ENCODE assay signal across 7 cellular contexts in the genomic region with DNA sequence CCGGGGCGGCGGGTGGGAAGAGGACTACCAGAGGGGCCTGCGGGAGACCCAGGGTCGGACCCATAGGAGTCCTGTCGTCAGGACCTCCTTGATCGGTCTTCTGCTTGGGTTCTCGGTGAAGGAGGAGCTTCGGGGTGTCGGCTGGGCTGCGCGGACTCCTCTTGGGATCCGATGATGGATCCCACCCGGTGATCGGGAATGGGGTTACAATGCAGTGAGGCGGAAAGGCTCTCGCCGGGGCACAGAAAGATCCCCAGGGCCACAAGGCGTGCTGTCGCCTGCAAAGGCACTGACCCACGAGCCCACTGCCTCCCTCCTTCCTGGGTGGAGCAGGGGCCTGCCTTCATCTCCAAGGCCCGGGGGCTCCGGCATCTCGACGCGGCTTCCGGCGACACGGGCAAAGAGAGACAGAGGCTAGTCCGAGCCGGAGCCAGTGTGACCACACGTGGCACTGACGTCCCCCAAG.
DNase-seq lines count a peak whose midpoint lies in the region; ATAC-seq and TF ChIP-seq lines count a peak whose summit lies in the region.
"Not testable (repeated sequence)": the region's sequence is repeated elsewhere in the genome, so short reads cannot be mapped to it uniquely, and the experiment has no call there.

No MANE protein-coding gene starts in this region.

- not testable (repeated sequence) for H3K27me3 ChIP-seq in mononuclear cell (ENCODE audit: insufficient read depth, low read length); spleen (replicated peaks in 1 of 7)

- not testable (repeated sequence) for TF ChIP-seq CTCF in HFF-Myc (IDR thresholded peaks at IDR 0.05; ENCODE audit: low read depth, low read length, missing control alignments); choroid plexus epithelial cell (conservative IDR thresholded peaks at IDR 0.05; ENCODE audit: low read depth, low read length); spleen (IDR thresholded peaks at IDR 0.05 in 8 of 11, conservative IDR thresholded peaks at IDR 0.05 in 3 of 11)

- WGBS in spleen, 5 donors: 4% methylated on average over 5 of the region's 33 CpGs; no CpG with 5 or more reads in 4 of the 5 donors

- H3K4me3 Mint-ChIP-seq in T-helper 17 cell: peak overlapping the region; percentile 99
- peak overlapping the region; percentile 94 for H3K4me3 Mint-ChIP-seq in activated T-helper 17 cell treated with anti-CD3 and anti-CD28 coated beads, Interleukin-2, amount 50 U/mL, for 72 hours

- H3K4me1 Mint-ChIP-seq in T-helper 17 cell; activated T-helper 17 cell treated with anti-CD3 and anti-CD28 coated beads, Interleukin-2, amount 50 U/mL, for 72 hours: not testable (repeated sequence)

- DNase-seq in HFF-Myc (ENCODE audit: extremely low read depth, low read depth); T-helper 17 cell; choroid plexus epithelial cell (ENCODE audit: low read depth): not testable (repeated sequence)
- DNase-seq in Right ventricle myocardium inferior (ENCODE audit: missing footprints) (peak; percentile 32), spleen (peak; percentile 69)

- not testable (repeated sequence) for H3K9me3 ChIP-seq in T-helper 17 cell (ENCODE audit: control insufficient read depth, low read length, poor library complexity, severe bottlenecking); mononuclear cell (ENCODE audit: low read depth, low read length); spleen

- peak overlapping the region; percentile 59 for H3K4me3 ChIP-seq in HFF-Myc (replicated peaks; ENCODE audit: low read depth, low read length)
- H3K4me3 ChIP-seq in choroid plexus epithelial cell (ENCODE audit: low read depth, low read length): peak overlapping the region; percentile 42
- peak overlapping the region; percentile 58 for H3K4me3 ChIP-seq in mononuclear cell (ENCODE audit: low read length)
- H3K4me3 ChIP-seq in spleen: peak overlapping the region in 4 of 8 donors; percentile 7 to 67 (median 50)

- intact Hi-C loops in Right ventricle myocardium inferior (cut with DNase I); spleen (cut with DNase I; ENCODE audit: low total_unique reads): not testable (repeated sequence)

- H3K27me3 Mint-ChIP-seq in T-helper 17 cell; activated T-helper 17 cell treated with anti-CD3 and anti-CD28 coated beads, Interleukin-2, amount 50 U/mL, for 72 hours: not testable (repeated sequence)

- peak overlapping the region; percentile 96 for H3K27ac Mint-ChIP-seq in T-helper 17 cell
- peak overlapping the region; percentile 95 for H3K27ac Mint-ChIP-seq in activated T-helper 17 cell treated with anti-CD3 and anti-CD28 coated beads, Interleukin-2, amount 50 U/mL, for 72 hours

- H3K4me1 ChIP-seq in mononuclear cell (ENCODE audit: insufficient read depth, low read length); spleen: not testable (repeated sequence)

- peak overlapping the region in 5 of 8 donors; percentile 62 to 88 (median 80) for H3K27ac ChIP-seq in spleen

- not testable (repeated sequence) for H3K9me3 Mint-ChIP-seq in activated T-helper 17 cell treated with anti-CD3 and anti-CD28 coated beads, Interleukin-2, amount 50 U/mL, for 72 hours

- not testable (repeated sequence) for TF ChIP-seq POLR2A in spleen (IDR thresholded peaks at IDR 0.05)

- ATAC-seq in T-helper 17 cell; activated T-helper 17 cell treated with anti-CD3 and anti-CD28 coated beads, Interleukin-2, amount 50 U/mL, for 72 hours (replicated peaks); Right ventricle myocardium inferior: not testable (repeated sequence)

- H3K36me3 Mint-ChIP-seq in T-helper 17 cell (ENCODE audit: low read depth); activated T-helper 17 cell treated with anti-CD3 and anti-CD28 coated beads, Interleukin-2, amount 50 U/mL, for 72 hours (ENCODE audit: low read depth): not testable (repeated sequence)

- not testable (repeated sequence) for H3K36me3 ChIP-seq in spleen
